ENCODE assay signal across 20 cellular contexts in genomic region chr2:221229097-221229496, GRCh38.
"Had no signal": no experiment of that assay in that cellular context is flagged by ENCODE, and none has a peak within 500 bp of the region (broad histone marks: within the 10 kb centered on the region; RNA-seq: fewer than 3 reads in every experiment).

No MANE protein-coding gene starts in this region.

- H3K9me3 ChIP-seq: left lung, pancreas, prostate gland had no signal

- ATAC-seq: esophagus mucosa; left lung; pancreas; sciatic nerve; stimulated activated memory B cell treated with anti-CD40 and anti-IgM and Interleukin-4, amounts not matched to agents 10 μg/mL and 1 μg/mL and 100 μg/mL, for 72 hours had no signal

- H3K4me3 ChIP-seq: left lung, lung, pancreas, prostate gland, spleen had no signal

- DNase-seq: central memory CD4-positive, alpha-beta T cell; effector memory CD4-positive, alpha-beta T cell; foreskin fibroblast; head of caudate nucleus; hypothalamus; kidney glomerular epithelial cell; left lung; mesenchymal stem cell; naive B cell; occipital lobe; pancreas; spleen; stimulated activated CD4-positive, alpha-beta T cell treated with anti-CD3 and anti-CD28 coated beads, Interleukin-15, amount 100 ng/mL, for 24 hours; stimulated activated CD4-positive, alpha-beta T cell treated with anti-CD3 and anti-CD28 coated beads, Interleukin-1b, Interleukin-23, amount 100 ng/mL, for 48 hours; stimulated activated CD4-positive, alpha-beta T cell treated with anti-CD3 and anti-CD28 coated beads, Interleukin-4, amount 100 ng/mL, for 24 hours had no signal

- H3K27me3 ChIP-seq: left lung, pancreas, spleen had no signal

- H3K4me1 ChIP-seq: left lung, pancreas, prostate gland, spleen had no signal

- H3K27ac ChIP-seq: left lung, pancreas, prostate gland had no signal

- H3K36me3 ChIP-seq: left lung, pancreas, prostate gland, spleen had no signal
